In the genomic region with DNA sequence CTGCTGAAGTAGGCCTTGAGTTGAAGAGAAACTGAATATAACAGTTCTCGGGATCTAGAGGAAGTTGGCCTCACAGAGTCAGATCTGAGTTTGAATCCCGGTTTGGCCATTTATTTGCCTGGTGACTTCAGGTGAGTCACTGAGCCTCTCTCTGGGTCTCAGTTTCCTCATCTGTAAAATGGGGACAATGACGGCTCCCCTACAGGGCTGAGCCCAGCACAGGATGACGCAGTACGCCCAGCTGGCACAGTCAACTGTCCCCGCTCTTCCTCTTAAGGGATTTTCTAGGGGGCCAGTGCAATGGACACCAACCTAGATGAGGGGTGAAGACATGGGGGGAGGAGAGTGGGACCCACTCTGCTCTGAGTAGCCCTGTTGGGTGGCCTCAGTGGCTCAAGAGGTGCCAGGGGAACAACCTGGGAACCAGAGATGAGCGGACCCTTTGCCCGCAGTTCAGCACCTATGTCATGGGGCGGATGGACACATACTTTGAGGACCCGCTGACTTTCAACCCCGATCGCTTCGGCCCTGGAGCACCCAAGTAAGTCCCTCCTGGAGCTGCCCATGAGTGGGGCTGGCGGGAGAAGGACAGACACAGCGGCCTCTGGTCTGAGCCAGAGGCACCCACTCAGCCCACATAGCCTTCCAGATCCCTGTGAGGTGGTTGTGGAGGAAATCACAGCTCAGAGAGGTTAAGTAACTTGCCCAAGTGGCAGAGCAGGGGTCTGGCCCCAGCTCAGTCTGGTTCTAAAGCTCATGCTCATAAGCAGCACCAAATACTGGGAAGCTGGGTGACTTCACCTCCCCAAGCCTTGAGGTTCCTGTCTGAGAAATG, we compare ENCODE assay signal across 24 cellular contexts. TPM values are rescaled to one million over a fixed set of nuclear protein-coding genes. Genes with fewer than 3 reads are reported as not detected.
DNase-seq lines count a peak whose midpoint lies in the region; ATAC-seq, FAIRE-seq and TF ChIP-seq lines count a peak whose summit lies in the region.
"Had no signal": no experiment of that assay in that cellular context is flagged by ENCODE, and none has a peak within 500 bp of the region (broad histone marks: within the 10 kb centered on the region; RNA-seq: fewer than 3 reads in every experiment).

No MANE protein-coding gene starts in this region.

- DNase-seq in activated effector memory CD4-positive, alpha-beta T cell treated with anti-CD3 and anti-CD28 coated beads, Interleukin-2, amount 50 U/mL, for 16 hours, result peak; percentile 50
- DNase-seq in activated effector memory CD4-positive, alpha-beta T cell treated with Interleukin-2 at 50 U/mL for 16 hours, result no peak
- DNase-seq in activated CD8-positive, alpha-beta memory T cell treated with anti-CD3 and anti-CD28 coated beads for 24 hours, result peak; percentile 38
- DNase-seq in HepG2 (ENCODE audit: low spot score) (no peak), spleen (peak; percentile 54), CD1c-positive myeloid dendritic cell (ENCODE audit: extremely low spot score) (no peak), KBM-7 (no peak)
- DNase-seq: activated CD4-positive, alpha-beta T cell treated with anti-CD3 and anti-CD28 coated beads for 36 hours; GF-D8; Karpas-422; NCI-H1694 treated with DMSO at 0.1 percent for 48 hours; NK-92 treated with Interleukin-12 subunit alpha and Interleukin-12 subunit beta, amount 100 ng/mL, for 24 hours; stimulated activated CD4-positive, alpha-beta T cell treated with anti-CD3 and anti-CD28 coated beads, Interleukin-1b, Interleukin-23, amount 100 ng/mL, for 48 hours had no signal

- H3K4me3 ChIP-seq in HepG2 (replicated peaks in 1 of 3; ENCODE audit: insufficient read depth in 1 of 3, low read depth in 2 of 3, low read length in 3 of 3) (no peak overlapping the region), spleen (no peak overlapping the region)
- H3K4me3 ChIP-seq: A549, GM23338, heart left ventricle had no signal

- TF ChIP-seq EP300 in HepG2 (IDR thresholded peaks at IDR 0.05; ENCODE audit: low read depth in 2 of 2, low read length in 2 of 2), result no peak
- TF ChIP-seq EP300 in HepG2 (CRISPR knock-in tag; IDR thresholded peaks at IDR 0.05; ENCODE audit: borderline replicate concordance), result no peak

- no peaks in the 10 kb centered on the region for H3K79me2 ChIP-seq in HepG2 (ENCODE audit: insufficient read depth, low read length)
- H3K79me2 ChIP-seq: parathyroid adenoma had no signal

- H4K20me1 ChIP-seq in HepG2 (ENCODE audit: insufficient read depth, low read length), result no peaks in the 10 kb centered on the region

- TF ChIP-seq CTCF in HepG2 (CRISPR knock-in tag; IDR thresholded peaks at IDR 0.05) (no peak), spleen (IDR thresholded peaks at IDR 0.05 in 8 of 11, conservative IDR thresholded peaks at IDR 0.05 in 3 of 11) (no peak)

- 53% methylated on average over 4 of the region's 15 CpGs for WGBS in HepG2 (ENCODE audit: low lambda C conversion rate)
- WGBS in spleen, 5 donors, result 91 to 95% (median 93%) methylated on average over 12 to 15 of the region's 15 CpGs

- TF ChIP-seq POLR2A in HepG2 (IDR thresholded peaks at IDR 0.05; ENCODE audit: insufficient read depth in 1 of 2, low read depth in 2 of 2, low read length in 2 of 2) (no peak), spleen (IDR thresholded peaks at IDR 0.05) (no peak)

- no TSS peak for BruUV-seq in HepG2 (replicated peaks; lab: Mats Ljungman, UMichigan)

- no peak overlapping the region for H2AFZ ChIP-seq in HepG2 (ENCODE audit: low read length)
- H2AFZ ChIP-seq: GM23338, parathyroid adenoma had no signal

- FAIRE-seq in HepG2 (lab: Jason Lieb, UNC), result no peak
- FAIRE-seq: A549, GM18507, RCC 7860 had no signal

- H3K4me2 ChIP-seq in HepG2 (ENCODE audit: low read depth, low read length), result no peak overlapping the region
- H3K4me2 ChIP-seq: A549, GM23338 had no signal

- POLR2A ChIA-PET in HepG2 (lab: Yijun Ruan, JAX), result no interaction called here

- H3K27me3 ChIP-seq in HepG2 (ENCODE audit: control insufficient read depth in 1 of 2, insufficient read depth in 2 of 2, low read length in 2 of 2) (peaks cover 5 to 21% of the 10 kb centered on the region in 2 experiments; a peak in 4 of 5 replicates), spleen (replicated peaks in 1 of 7) (peaks cover 0 to 52% (median 14%) of the 10 kb centered on the region in 7 donors)

- in situ Hi-C loops in HepG2 (cut with HindIII; ENCODE audit: extremely low pct_ligation_motif_present, low pct_unique_long_range_greater_than_20kb), result no loop called here
- in situ Hi-C loops in KBM-7 (cut with MboI; ENCODE audit: low pct_unique_long_range_greater_than_20kb, low sequenced_read_pairs), result no loop called here

- H3K4me1 ChIP-seq in HepG2 (ENCODE audit: insufficient read depth, low read length) (peaks cover 9% of the 10 kb centered on the region; the same call in 1 of the 2 replicates), spleen (peaks cover 0 to 6% (median 5%) of the 10 kb centered on the region in 6 donors)
- H3K4me1 ChIP-seq: A549 had no signal

- no peak for ATAC-seq in HepG2
- ATAC-seq in GM21528 (IDR thresholded peaks at IDR 0.05; ENCODE audit: low FRiP score, unreplicated experiment), result no peak
- ATAC-seq: activated CD4-positive, alpha-beta T cell treated with anti-CD3 and anti-CD28 coated beads for 36 hours; heart left ventricle; naive thymus-derived CD8-positive, alpha-beta T cell had no signal

- H3K36me3 ChIP-seq in HepG2 (replicated peaks in 1 of 2; ENCODE audit: control insufficient read depth in 1 of 2, insufficient read depth in 2 of 2, low read length in 2 of 2) (no peaks in the 10 kb centered on the region), spleen (no peaks in the 10 kb centered on the region)
- H3K36me3 ChIP-seq: heart left ventricle had no signal

- CTCF ChIA-PET in HepG2 (lab: Yijun Ruan, JAX; ENCODE audit: low intra/inter-chr PET ratio, low total read pairs), result no interaction called here

- H3K27ac ChIP-seq in HepG2 (ENCODE audit: extremely low read length, insufficient read depth, low read length) (no peak overlapping the region), spleen (no peak overlapping the region)
- H3K27ac ChIP-seq: A549, heart left ventricle, parathyroid adenoma had no signal

- TF ChIP-seq RAD21 in HepG2 (CRISPR knock-in tag; IDR thresholded peaks at IDR 0.05), result no peak

- no peak overlapping the region for H3K9ac ChIP-seq in HepG2 (ENCODE audit: insufficient read depth, low read depth, low read length)
- H3K9ac ChIP-seq: parathyroid adenoma had no signal

- H3K9me3 ChIP-seq in HepG2 (ENCODE audit: low read length) (no peaks in the 10 kb centered on the region), spleen (no peaks in the 10 kb centered on the region)
- H3K9me3 ChIP-seq: A549, heart left ventricle had no signal

- intact Hi-C loops in HepG2 (cut with micrococcal nuclease; ENCODE audit: unreplicated experiment), result no loop called here
- intact Hi-C loops in spleen (cut with DNase I; ENCODE audit: low total_unique reads), result no loop called here

TF ChIP-seq in HepG2, 621 proteins besides CTCF, POLR2A, EP300 and RAD21:
- TF ChIP-seq ZNF768 (CRISPR knock-in tag; IDR thresholded peaks at IDR 0.05), result peak; percentile 35; the same call in 1 of the 2 replicates
- TF ChIP-seq ATF3 (CRISPR knock-in tag; IDR thresholded peaks at IDR 0.05), result no peak
- TF ChIP-seq ZNF138 (CRISPR knock-in tag; IDR thresholded peaks at IDR 0.05; ENCODE audit: low read depth), result no peak
- TF ChIP-seq ZNF629 (CRISPR knock-in tag; conservative IDR thresholded peaks at IDR 0.05), result peak; percentile 63

RNA-seq across cellular contexts. Expression of gene CYP46A1, which starts 41.1 kb away (rescaled TPM):
- total RNA-seq in HepG2 (2016; rRNA removed; fragmentation: Illumina TruSeq; extraction: Trizol) (not detected in 2 replicates), spleen (under 1 TPM; 0.16 to 0.85 (median 0.40) TPM)
- not detected in 2 replicates for total RNA-seq in HepG2 (2016; cell fraction: cytosol; rRNA removed; fragmentation: Illumina TruSeq; extraction: Trizol; ENCODE audit: low read depth)
- total RNA-seq in HepG2 (2016; cell fraction: insoluble cytoplasmic fraction; rRNA removed; fragmentation: Illumina TruSeq; extraction: Trizol), result not detected in 2 replicates
- not detected in 2 replicates for total RNA-seq in HepG2 (2016; cell fraction: membrane; rRNA removed; fragmentation: Illumina TruSeq; extraction: Trizol)
- total RNA-seq in HepG2 (2016; cell fraction: nucleus; rRNA removed; fragmentation: Illumina TruSeq; extraction: Trizol), result not detected in 2 replicates
- polyA plus RNA-seq in HepG2 (2011; rRNA removed) (not detected in 2 replicates), spleen (under 1 TPM; 0.11 to 0.38 (median 0.13) TPM)
- polyA plus RNA-seq in HepG2 (2011; cell fraction: cytosol; rRNA removed), result not detected in 2 replicates
- polyA plus RNA-seq in HepG2 (2011; cell fraction: nucleus; rRNA removed), result 0.06 and 0.12 TPM in 2 replicates
- polyA plus RNA-seq in HepG2 (2012), result not detected in 2 replicates
- 0.06 TPM in 2 replicates for polyA plus RNA-seq in HepG2 (2016; cell fraction: cytosol; fragmentation: Illumina TruSeq; extraction: Trizol; ENCODE audit: low read depth)
- polyA plus RNA-seq in HepG2 (2016; cell fraction: insoluble cytoplasmic fraction; fragmentation: Illumina TruSeq; extraction: Trizol; ENCODE audit: low read depth), result not detected in 2 replicates
- polyA plus RNA-seq in HepG2 (2016; cell fraction: membrane; fragmentation: Illumina TruSeq; extraction: Trizol; ENCODE audit: low read depth), result not detected in 2 replicates
- polyA plus RNA-seq in HepG2 (2016; cell fraction: nucleus; fragmentation: Illumina TruSeq; extraction: Trizol; ENCODE audit: insufficient read depth, low read depth), result 0.11 and 0.14 TPM in 2 replicates
- polyA minus RNA-seq in HepG2 (2011; rRNA and poly(A)+ RNA removed; ENCODE audit: low replicate concordance), result 0.02 TPM in 1 of 2 replicates, not detected in the other
- not detected in 2 replicates for polyA minus RNA-seq in HepG2 (2011; cell fraction: cytosol; rRNA and poly(A)+ RNA removed)
- polyA minus RNA-seq in HepG2 (2011; cell fraction: nucleus; rRNA and poly(A)+ RNA removed), result under 0.01 and 0.12 TPM in 2 replicates
- total RNA-seq: activated T-helper 2 cell treated with anti-CD3 and anti-CD28 coated beads, Interferon-gamma antibody, Interleukin-2, Interleukin-4, amounts not matched to agents 10 μg/mL and 5 μg/mL and 100 μg/mL, durations not matched to agents 14 hours and 24 hours and 36 hours; SK-MEL-5; T-helper 1 cell treated with Interleukin-12 subunit alpha and Interleukin-12 subunit beta and Interleukin-4 antibody, amounts not matched to agents 30 ng/mL and 1 ng/mL, for 36 hours had no signal

Comparison
In these comparisons a context has a peak if more than half of its experiments do, and no peak if none do; other contexts are left out.
1. DNase-seq: peak in activated effector memory CD4-positive, alpha-beta T cell treated with anti-CD3 and anti-CD28 coated beads, Interleukin-2, amount 50 U/mL, for 16 hours (single experiment), activated CD8-positive, alpha-beta memory T cell treated with anti-CD3 and anti-CD28 coated beads for 24 hours (single experiment) and spleen (single experiment); none in activated effector memory CD4-positive, alpha-beta T cell treated with Interleukin-2 at 50 U/mL for 16 hours (single experiment), HepG2 (single experiment), CD1c-positive myeloid dendritic cell (single experiment) and KBM-7 (single experiment).